Comparison of ENCODE assay signal across 8 cellular contexts in the genomic region with DNA sequence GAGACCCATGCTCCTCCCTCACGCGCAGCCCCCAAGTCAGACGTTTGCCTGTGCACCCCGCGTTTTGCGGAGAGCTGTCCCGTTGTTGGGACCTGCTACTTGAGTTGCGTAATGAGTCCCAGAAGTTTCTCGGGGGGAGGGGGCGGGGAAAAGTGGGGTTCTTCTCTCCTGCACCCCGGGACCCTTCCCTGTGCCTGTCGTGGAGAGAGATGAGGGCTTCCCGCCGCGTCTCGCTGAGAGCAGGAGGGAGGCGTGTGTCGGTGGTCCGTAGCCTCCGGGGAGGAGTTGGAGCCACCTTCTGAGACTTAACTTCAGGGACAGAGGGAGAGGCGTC. TPM values are rescaled to one million over a fixed set of nuclear protein-coding genes. Genes with fewer than 3 reads are reported as not detected.
A peak's percentile ranks its signal among the peaks of the same experiment; 100 is the strongest.
DNase-seq lines count a peak whose midpoint lies in the region; ATAC-seq and TF ChIP-seq lines count a peak whose summit lies in the region.

No MANE protein-coding gene starts in this region.

- peak in 4 of 10 experiments; percentile 22 to 49 (median 29) for DNase-seq in CD4-positive, alpha-beta T cell
- no peak for DNase-seq in activated T-cell treated with anti-CD3 and anti-CD28 coated beads, Interleukin-2, amount 50 U/mL, for 24 hours
- DNase-seq in Right ventricle myocardium inferior (ENCODE audit: missing footprints) (no peak), posterior vena cava (ENCODE audit: low spot score) (peak; percentile 89), epidermal melanocyte (ENCODE audit: insufficient read length, low spot score) (no peak), NCI-H146 (lab: John Stamatoyannopoulos, UW) (no peak)

- peak overlapping the region; percentile 81 for H3K27ac ChIP-seq in CD4-positive, alpha-beta T cell (ENCODE audit: low read depth, low read length)

- peak overlapping the region; percentile 94 for H3K27ac Mint-ChIP-seq in CD4-positive, alpha-beta T cell
- peak overlapping the region; percentile 96 for H3K27ac Mint-ChIP-seq in activated T-cell treated with anti-CD3 and anti-CD28 coated beads, Interleukin-2, amount 50 U/mL, for 24 hours

- ATAC-seq in CD4-positive, alpha-beta T cell (ENCODE audit: poor library complexity): peak; percentile 10
- ATAC-seq in HG03135 (IDR thresholded peaks at IDR 0.05; ENCODE audit: unreplicated experiment): peak; percentile 2
- ATAC-seq in Right ventricle myocardium inferior: peak; percentile 4
- no peak for ATAC-seq in HG03196 (IDR thresholded peaks at IDR 0.05; ENCODE audit: unreplicated experiment)

- CTCF ChIA-PET in CD4-positive, alpha-beta T cell (lab: Charles Lee): interaction anchor here (0.8 to 6.6 kb wide), 14 partner anchors 13 to 284 kb away, joined by 3 to 48 read pairs (median 5); no protein-coding TSS in a partner anchor

- no peaks in the 10 kb centered on the region for H3K27me3 ChIP-seq in CD4-positive, alpha-beta T cell (ENCODE audit: control insufficient read depth, insufficient read depth, low read length)

- H3K36me3 Mint-ChIP-seq in CD4-positive, alpha-beta T cell (ENCODE audit: low read depth): peaks cover 8% of the 10 kb centered on the region
- peaks cover 14% of the 10 kb centered on the region for H3K36me3 Mint-ChIP-seq in activated T-cell treated with anti-CD3 and anti-CD28 coated beads, Interleukin-2, amount 50 U/mL, for 24 hours (ENCODE audit: low read depth)

- H3K4me3 Mint-ChIP-seq in CD4-positive, alpha-beta T cell: peak overlapping the region; percentile 96
- H3K4me3 Mint-ChIP-seq in activated T-cell treated with anti-CD3 and anti-CD28 coated beads, Interleukin-2, amount 50 U/mL, for 24 hours: peak overlapping the region; percentile 82

- TF ChIP-seq CTCF in CD4-positive, alpha-beta T cell (IDR thresholded peaks at IDR 0.05): no peak

- POLR2A ChIA-PET in CD4-positive, alpha-beta T cell (lab: Charles Lee): interaction anchor here (0.6 to 13.4 kb wide), 23 partner anchors 9 to 1522 kb away, joined by 3 to 351 read pairs (median 7); partner anchors contain the start of genes HERC5, HSD17B11, KLHL8 and NUDT9

- no peaks in the 10 kb centered on the region for H3K9me3 ChIP-seq in CD4-positive, alpha-beta T cell (ENCODE audit: control insufficient read depth, low read length)

- peaks cover 56% of the 10 kb centered on the region for H3K4me1 Mint-ChIP-seq in CD4-positive, alpha-beta T cell (ENCODE audit: low read depth)
- peaks cover 54% of the 10 kb centered on the region for H3K4me1 Mint-ChIP-seq in activated T-cell treated with anti-CD3 and anti-CD28 coated beads, Interleukin-2, amount 50 U/mL, for 24 hours (ENCODE audit: low read depth)

- no peaks in the 10 kb centered on the region for H3K9me3 Mint-ChIP-seq in CD4-positive, alpha-beta T cell
- H3K9me3 Mint-ChIP-seq in activated T-cell treated with anti-CD3 and anti-CD28 coated beads, Interleukin-2, amount 50 U/mL, for 24 hours: no peaks in the 10 kb centered on the region

- intact Hi-C loops in CD4-positive, alpha-beta T cell (cut with DNase I, micrococcal nuclease): loop anchor here (2.0 to 10.0 kb wide), 6 partner anchors 37 to 1659 kb away; partner anchors contain the start of genes HERC3 (in 1 of the 2), HERC5 (in 1 of the 2), HSD17B11 (in 1 of the 2) and KLHL8 (in 1 of the 2)
- intact Hi-C loops in Right ventricle myocardium inferior (cut with DNase I): loop anchor here (1.0 to 2.0 kb wide), 2 partner anchors 71 to 157 kb away; no protein-coding TSS in a partner anchor
- intact Hi-C loops in posterior vena cava (cut with DNase I): loop anchor here (2.0 to 10.0 kb wide), 3 partner anchors 72 to 279 kb away; no protein-coding TSS in a partner anchor

- H3K27me3 Mint-ChIP-seq in CD4-positive, alpha-beta T cell: no peaks in the 10 kb centered on the region
- H3K27me3 Mint-ChIP-seq in activated T-cell treated with anti-CD3 and anti-CD28 coated beads, Interleukin-2, amount 50 U/mL, for 24 hours: no peaks in the 10 kb centered on the region

RNA-seq across cellular contexts. Expression of gene AFF1, which starts 0.7 kb away (rescaled TPM):
- total RNA-seq in CD4-positive, alpha-beta T cell: 10 to 100 TPM; 50.3 to 51.2 TPM
- total RNA-seq in Right ventricle myocardium inferior: 73.3 TPM
- 10 to 100 TPM; 89.5 to 97.5 TPM for total RNA-seq in posterior vena cava

RNA-seq across cellular contexts. Expression of gene C4orf36, which starts 43.2 kb away (rescaled TPM):
- total RNA-seq in CD4-positive, alpha-beta T cell: not detected
- 0.78 TPM for total RNA-seq in Right ventricle myocardium inferior
- under 1 TPM; 0.57 to 0.93 TPM for total RNA-seq in posterior vena cava
